29 cellular contexts compared by ENCODE assay signal in the genomic region with DNA sequence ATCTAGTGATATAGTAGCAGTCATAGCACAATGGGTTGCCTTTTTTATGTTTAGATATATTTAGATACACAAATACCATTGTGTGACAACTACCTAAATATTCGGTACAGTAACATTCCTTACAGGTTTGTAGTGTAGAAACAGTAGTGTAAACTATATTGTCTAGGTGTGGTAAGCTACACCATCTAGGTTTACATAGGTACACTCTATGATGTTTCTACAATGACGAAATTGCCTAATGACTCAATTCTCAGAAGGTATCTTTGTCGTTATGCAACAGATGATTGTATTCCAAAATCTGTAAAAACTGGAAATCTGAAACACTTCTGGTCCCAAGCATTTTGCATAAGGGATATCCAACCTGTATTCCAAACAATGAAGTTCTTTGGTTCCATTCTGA.
"Had no signal": no experiment of that assay in that cellular context is flagged by ENCODE, and none has a peak within 500 bp of the region (broad histone marks: within the 10 kb centered on the region; RNA-seq: fewer than 3 reads in every experiment).

No MANE protein-coding gene starts in this region.

- H3K4me3 Mint-ChIP-seq: memory B cell; natural killer cell; neural crest cell; stimulated activated naive CD8-positive, alpha-beta T cell treated with anti-CD3 and anti-CD28 coated beads, Interleukin-15, amount 100 ng/mL, for 72 hours had no signal

- H3K9me3 ChIP-seq: esophagus muscularis mucosa, heart right ventricle, left ventricle myocardium inferior, lower lobe of right lung, right lobe of liver, thyroid gland, vagina had no signal

- H3K27me3 ChIP-seq: dorsolateral prefrontal cortex, esophagus muscularis mucosa, foreskin keratinocyte, heart right ventricle, right lobe of liver, thyroid gland, vagina had no signal

- FAIRE-seq: colon, islet of Langerhans, small intestine had no signal

- H3K4me1 Mint-ChIP-seq: memory B cell; natural killer cell; stimulated activated naive CD8-positive, alpha-beta T cell treated with anti-CD3 and anti-CD28 coated beads, Interleukin-15, amount 100 ng/mL, for 72 hours had no signal

- DNase-seq: dorsolateral prefrontal cortex; effector CD4-positive, alpha-beta T cell; foreskin keratinocyte; glutamatergic neuron; heart right ventricle; hippocampal formation; kidney glomerular epithelial cell; left colon; left ventricle myocardium inferior; lower lobe of right lung; natural killer cell; right lobe of liver; small intestine; stimulated activated CD4-positive, alpha-beta T cell treated with anti-CD3 and anti-CD28 coated beads, Interleukin-12 subunit alpha, Interleukin-12 subunit beta, amount 100 ng/mL, for 4 hours; stimulated activated CD4-positive, alpha-beta T cell treated with anti-CD3 and anti-CD28 coated beads, Interleukin-1b, Interleukin-23, amount 100 ng/mL, for 48 hours; stimulated activated CD4-positive, alpha-beta T cell treated with anti-CD3 and anti-CD28 coated beads, Interleukin-4, amount 100 ng/mL, for 1 hour; stimulated activated CD8-positive, alpha-beta memory T cell treated with anti-CD3 and anti-CD28 coated beads, Interleukin-4, amount 100 ng/mL, for 48 hours; stimulated activated naive CD4-positive, alpha-beta T cell; stimulated activated naive CD8-positive, alpha-beta T cell treated with anti-CD3 and anti-CD28 coated beads, Interleukin-15, amount 100 ng/mL, for 72 hours; thyroid gland had no signal

- H3K9ac ChIP-seq: parathyroid adenoma had no signal

- H3K36me3 Mint-ChIP-seq: memory B cell, natural killer cell had no signal

- ATAC-seq: foreskin keratinocyte; heart right ventricle; left colon; lower lobe of right lung; natural killer cell; stimulated activated naive CD8-positive, alpha-beta T cell treated with anti-CD3 and anti-CD28 coated beads, Interleukin-15, amount 100 ng/mL, for 72 hours had no signal

- H3K27me3 Mint-ChIP-seq: memory B cell; progenitor cell of endocrine pancreas; stimulated activated naive CD8-positive, alpha-beta T cell treated with anti-CD3 and anti-CD28 coated beads, Interleukin-15, amount 100 ng/mL, for 72 hours had no signal

- H3K27ac Mint-ChIP-seq: memory B cell; natural killer cell; progenitor cell of endocrine pancreas; stimulated activated naive CD8-positive, alpha-beta T cell treated with anti-CD3 and anti-CD28 coated beads, Interleukin-15, amount 100 ng/mL, for 72 hours had no signal

- H3K27ac ChIP-seq: dorsolateral prefrontal cortex, epithelial cell of prostate, foreskin keratinocyte, heart right ventricle, left ventricle myocardium inferior, lower lobe of right lung, parathyroid adenoma, right lobe of liver, thyroid gland, vagina had no signal

- H3K9me3 Mint-ChIP-seq: memory B cell; neural crest cell; stimulated activated naive CD8-positive, alpha-beta T cell treated with anti-CD3 and anti-CD28 coated beads, Interleukin-15, amount 100 ng/mL, for 72 hours had no signal

- H3K4me3 ChIP-seq: dorsolateral prefrontal cortex, esophagus muscularis mucosa, heart right ventricle, left ventricle myocardium inferior, lower lobe of right lung, right lobe of liver, thyroid gland, vagina had no signal

- H3K36me3 ChIP-seq: esophagus muscularis mucosa, heart right ventricle, left ventricle myocardium inferior, lower lobe of right lung, right lobe of liver, thyroid gland, vagina had no signal

- H2AFZ ChIP-seq: parathyroid adenoma had no signal
